11 cellular contexts compared by ENCODE assay signal in genomic region chr13:102599451-102600012, GRCh38. TPM values are rescaled to one million over a fixed set of nuclear protein-coding genes. Genes with fewer than 3 reads are reported as not detected.
DNase-seq lines count a peak whose midpoint lies in the region; ATAC-seq, FAIRE-seq and TF ChIP-seq lines count a peak whose summit lies in the region.
"Had no signal": no experiment of that assay in that cellular context is flagged by ENCODE, and none has a peak within 500 bp of the region (broad histone marks: within the 10 kb centered on the region; RNA-seq: fewer than 3 reads in every experiment).

No MANE protein-coding gene starts in this region.

- H4K20me1 ChIP-seq in DND-41 (ENCODE audit: insufficient read depth, low read length) (peaks cover 63% of the 10 kb centered on the region), endothelial cell of umbilical vein (replicated peaks; ENCODE audit: control insufficient read depth, extremely low read depth, insufficient read depth, low read length) (peaks cover 5% of the 10 kb centered on the region)

- ATAC-seq in DND-41 (ENCODE audit: insufficient read depth, low read depth), result no peak
- no peak for ATAC-seq in T-cell (replicated peaks in 1 of 4)
- ATAC-seq: heart left ventricle had no signal

- H3K27ac Mint-ChIP-seq in T-cell (peak overlapping the region; percentile 65 to 77), mesothelial cell of epicardium (no peak overlapping the region)

- H3K9me1 ChIP-seq in endothelial cell of umbilical vein (replicated peaks; ENCODE audit: control insufficient read depth, extremely low read depth, insufficient read depth, low read length), result no peaks in the 10 kb centered on the region

- H3K4me3 ChIP-seq in ACC112 (ENCODE audit: low read depth, low read length), result peak overlapping the region; percentile 30; the same call in 1 of the 2 replicates
- peak overlapping the region in 1 of 2 experiments; percentile 78; a peak in 2 of 4 replicates for H3K4me3 ChIP-seq in DND-41 (ENCODE audit: low read depth in 1 of 2, low read length in 2 of 2)
- H3K4me3 ChIP-seq in endothelial cell of umbilical vein (replicated peaks in 1 of 3; ENCODE audit: insufficient read depth in 1 of 3, low read depth in 1 of 3, low read length in 3 of 3), result no peak overlapping the region
- H3K4me3 ChIP-seq: lung had no signal

- H3K9me3 ChIP-seq in DND-41 (ENCODE audit: insufficient read depth, low read length, severe bottlenecking), result no peaks in the 10 kb centered on the region
- no peaks in the 10 kb centered on the region for H3K9me3 ChIP-seq in endothelial cell of umbilical vein (replicated peaks; ENCODE audit: control insufficient read depth, insufficient read depth, low read length)
- H3K9me3 ChIP-seq: heart left ventricle had no signal

- CTCF ChIA-PET in T-cell (lab: Charles Lee), result no interaction called here
- CTCF ChIA-PET in endothelial cell of umbilical vein (lab: Charles Lee), result interaction anchor here (1.1 kb wide), 1 partner anchor 125 kb away, joined by 3 read pairs; no protein-coding TSS in a partner anchor

- no peak for TF ChIP-seq POLR2A in endothelial cell of umbilical vein (IDR thresholded peaks at IDR 0.05; ENCODE audit: low read depth, low read length)

- POLR2A ChIA-PET in T-cell (lab: Charles Lee) (no interaction called here), endothelial cell of umbilical vein (lab: Charles Lee) (no interaction called here)

- peaks cover 25% of the 10 kb centered on the region for H3K36me3 Mint-ChIP-seq in T-cell
- peaks cover 4% of the 10 kb centered on the region for H3K36me3 Mint-ChIP-seq in mesothelial cell of epicardium

- intact Hi-C loops in endothelial cell of umbilical vein (cut with micrococcal nuclease), result no loop called here

- no peak for DNase-seq in DND-41
- peak in 9 of 34 experiments; percentile 2 to 27 (median 17) for DNase-seq in T-cell
- DNase-seq in endothelial cell of umbilical vein (ENCODE audit: low read depth, low spot score), result no peak
- DNase-seq in GM19239 (ENCODE audit: insufficient read length, low spot score), result no peak
- no peak for DNase-seq in KG1 (lab: John Stamatoyannopoulos, UW)
- DNase-seq in mesothelial cell of epicardium (ENCODE audit: low spot score in 2 of 2, unreplicated experiment in 2 of 2), result no peak
- no peak for DNase-seq in RCC 7860 (ENCODE audit: low spot score)
- DNase-seq: heart left ventricle, retina had no signal

- no peak for FAIRE-seq in endothelial cell of umbilical vein (lab: Jason Lieb, UNC)
- no peak for FAIRE-seq in GM19239 (lab: Jason Lieb, UNC)
- no peak for FAIRE-seq in RCC 7860 (lab: Jason Lieb, UNC)

- H3K27me3 ChIP-seq in ACC112 (ENCODE audit: insufficient read depth, low read length), result no peaks in the 10 kb centered on the region
- no peaks in the 10 kb centered on the region for H3K27me3 ChIP-seq in DND-41 (ENCODE audit: insufficient read depth, low read length, poor library complexity)
- H3K27me3 ChIP-seq in endothelial cell of umbilical vein (ENCODE audit: control insufficient read depth in 2 of 2, insufficient read depth in 2 of 2, low read length in 2 of 2), result no peaks in the 10 kb centered on the region
- H3K27me3 ChIP-seq: heart left ventricle had no signal

- H3K4me3 Mint-ChIP-seq in T-cell, result peak overlapping the region; percentile 90 to 95 (median 92)
- H3K4me3 Mint-ChIP-seq in mesothelial cell of epicardium, result no peak overlapping the region

- H3K4me2 ChIP-seq in DND-41 (ENCODE audit: insufficient read depth, low read length) (peak overlapping the region; percentile 84), endothelial cell of umbilical vein (ENCODE audit: insufficient read depth, low read length) (peak overlapping the region; percentile 13)

- H3K27ac ChIP-seq in ACC112 (ENCODE audit: low read depth, low read length) (no peak overlapping the region), DND-41 (ENCODE audit: low read length) (0 out of 2 replicates have a peak overlapping the region, but pooled peaks have one; percentile 32), endothelial cell of umbilical vein (ENCODE audit: insufficient read depth, low read depth, low read length) (no peak overlapping the region)
- H3K27ac ChIP-seq: heart left ventricle had no signal

- H3K79me2 ChIP-seq in ACC112 (ENCODE audit: control insufficient read depth, insufficient read depth, low read length, unreplicated experiment) (peaks cover 85% of the 10 kb centered on the region), DND-41 (ENCODE audit: insufficient read depth, low read length) (peaks cover 96% of the 10 kb centered on the region), endothelial cell of umbilical vein (ENCODE audit: control insufficient read depth, insufficient read depth, low read length) (peaks cover 70% of the 10 kb centered on the region)

- H3K27me3 Mint-ChIP-seq in T-cell (no peaks in the 10 kb centered on the region), mesothelial cell of epicardium (ENCODE audit: low read depth) (no peaks in the 10 kb centered on the region)

- no TSS peak for BruUV-seq in endothelial cell of umbilical vein (replicated peaks; lab: Mats Ljungman, UMichigan)

- H3K36me3 ChIP-seq in ACC112 (ENCODE audit: insufficient read depth, low read length) (peaks cover 2% of the 10 kb centered on the region; the same call in 1 of the 2 replicates), DND-41 (ENCODE audit: insufficient read depth, low read length) (peaks cover 25% of the 10 kb centered on the region), endothelial cell of umbilical vein (ENCODE audit: control insufficient read depth in 2 of 2, extremely low read depth in 1 of 2, insufficient read depth in 2 of 2, low read length in 2 of 2) (no peaks in the 10 kb centered on the region)

- H3K4me1 Mint-ChIP-seq in T-cell, result peaks cover 78 to 84% (median 81%) of the 10 kb centered on the region in 3 donors
- peaks cover 31% of the 10 kb centered on the region for H3K4me1 Mint-ChIP-seq in mesothelial cell of epicardium

- 0 out of 2 replicates have a peak overlapping the region, but pooled peaks have one; percentile 1 for H3K9ac ChIP-seq in DND-41 (ENCODE audit: low read depth, low read length)
- no peak overlapping the region for H3K9ac ChIP-seq in endothelial cell of umbilical vein (replicated peaks; ENCODE audit: extremely low read depth, insufficient read depth, low read length)

- H2AFZ ChIP-seq in ACC112 (ENCODE audit: low read length, unreplicated experiment) (no peak overlapping the region), DND-41 (ENCODE audit: low read depth, low read length) (no peak overlapping the region), endothelial cell of umbilical vein (ENCODE audit: low read depth, low read length) (no peak overlapping the region)

- H3K9me3 Mint-ChIP-seq in T-cell, result no peaks in the 10 kb centered on the region
- no peaks in the 10 kb centered on the region for H3K9me3 Mint-ChIP-seq in mesothelial cell of epicardium

- no peak for TF ChIP-seq CTCF in DND-41 (IDR thresholded peaks at IDR 0.05; ENCODE audit: borderline replicate concordance, extremely low read depth, low read length, poor library complexity, severe bottlenecking)
- no peak for TF ChIP-seq CTCF in endothelial cell of umbilical vein (IDR thresholded peaks at IDR 0.05; ENCODE audit: extremely low read depth in 1 of 2, insufficient read depth in 1 of 2, low read depth in 1 of 2, low read length in 2 of 2)
- TF ChIP-seq CTCF in mesothelial cell of epicardium (IDR thresholded peaks at IDR 0.05; ENCODE audit: unreplicated experiment), result no peak

- dilution Hi-C loops in endothelial cell of umbilical vein (cut with MboI; ENCODE audit: extremely low pct_ligation_motif_present, low sequenced_read_pairs), result loop anchor here (25.0 kb wide), 1 partner anchor 263 kb away; no protein-coding TSS in a partner anchor

- H3K4me1 ChIP-seq in ACC112 (ENCODE audit: control insufficient read depth, insufficient read depth, low read length, unreplicated experiment), result peaks cover 21% of the 10 kb centered on the region
- H3K4me1 ChIP-seq in DND-41 (ENCODE audit: insufficient read depth, low read length), result peaks cover 50% of the 10 kb centered on the region
- H3K4me1 ChIP-seq in endothelial cell of umbilical vein (ENCODE audit: control insufficient read depth, extremely low read depth, insufficient read depth, low read length), result peaks cover 24% of the 10 kb centered on the region

TF ChIP-seq in endothelial cell of umbilical vein, 7 proteins besides CTCF, POLR2A, EP300 and RAD21:
- TF ChIP-seq MAX (IDR thresholded peaks at IDR 0.05; ENCODE audit: insufficient read depth, insufficient read length), result no peak
- no peak for TF ChIP-seq GATA2 (IDR thresholded peaks at IDR 0.05; ENCODE audit: insufficient read depth, insufficient read length, low read depth, low read length)
- TF ChIP-seq POLR2AphosphoS5 (IDR thresholded peaks at IDR 0.05; ENCODE audit: insufficient read depth, low read depth, low read length), result no peak
- TF ChIP-seq MYC (IDR thresholded peaks at IDR 0.05; ENCODE audit: low read depth, low read length), result no peak
- TF ChIP-seq FOS (IDR thresholded peaks at IDR 0.05; ENCODE audit: borderline replicate concordance, insufficient read depth, low read length), result no peak
- TF ChIP-seq JUN (IDR thresholded peaks at IDR 0.05; ENCODE audit: borderline replicate concordance, insufficient read depth, insufficient read length, low read depth), result no peak
- TF ChIP-seq EZH2 (IDR thresholded peaks at IDR 0.05; ENCODE audit: borderline replicate concordance, low read depth, low read length, severe bottlenecking), result no peak
TF ChIP-seq in endothelial cell of umbilical vein: peak in this region for 0.

RNA-seq across cellular contexts. Expression of gene TPP2, which starts 2.7 kb away (rescaled TPM):
- total RNA-seq in T-cell (100 to 1,000 TPM; 111 to 135 (median 115) TPM), endothelial cell of umbilical vein (46.7 TPM in 2 replicates), mesothelial cell of epicardium (44.6 to 54.2 TPM (median 45.4 TPM) in 3 replicates)
- polyA plus RNA-seq in endothelial cell of umbilical vein, result 7.8 and 11.5 TPM in 2 replicates
- polyA plus RNA-seq in endothelial cell of umbilical vein (2011; cell fraction: cytosol; rRNA removed), result 14.4 and 15.5 TPM in 2 replicates
- 69.9 and 78.8 TPM in 2 replicates for polyA plus RNA-seq in endothelial cell of umbilical vein (2011; cell fraction: nucleus; rRNA removed)
- 33.5 and 36.7 TPM in 2 replicates for polyA plus RNA-seq in endothelial cell of umbilical vein (2012)
- 32.1 and 34.0 TPM in 2 replicates for polyA minus RNA-seq in endothelial cell of umbilical vein
- 17.9 TPM for polyA minus RNA-seq in endothelial cell of umbilical vein (2011; cell fraction: cytosol; rRNA and poly(A)+ RNA removed)
- polyA minus RNA-seq in endothelial cell of umbilical vein (2011; cell fraction: nucleus; rRNA and poly(A)+ RNA removed), result 82.6 and 131 TPM in 2 replicates
